9 cellular contexts compared by ENCODE assay signal in genomic region chr1:118185083-118185899, GRCh38. TPM values are rescaled to one million over a fixed set of nuclear protein-coding genes. Genes with fewer than 3 reads are reported as not detected.
DNase-seq lines count a peak whose midpoint lies in the region; ATAC-seq, FAIRE-seq and TF ChIP-seq lines count a peak whose summit lies in the region.
"Had no signal": no experiment of that assay in that cellular context is flagged by ENCODE, and none has a peak within 500 bp of the region (broad histone marks: within the 10 kb centered on the region; RNA-seq: fewer than 3 reads in every experiment).

Gene SPAG17, minus strand, starts transcription at chr1:118185228. Its CDS starts 71 bp downstream, at chr1:118185157.

- in situ Hi-C loops in mammary epithelial cell (cut with MboI; ENCODE audit: low sequenced_read_pairs in 2 of 2) = no loop called here

- dilution Hi-C loops in mammary epithelial cell (cut with HindIII; ENCODE audit: low sequenced_read_pairs) = no loop called here

- no peak for FAIRE-seq in small intestine (lab: Jason Lieb, UNC)

- H3K9ac ChIP-seq in mammary epithelial cell (ENCODE audit: insufficient read depth, low read length) = no peak within 1 kb of the TSS

- CTCF ChIA-PET in mammary epithelial cell (lab: Charles Lee; ENCODE audit: low non-redundant PET) = no interaction called here

- H3K4me1 ChIP-seq in mammary epithelial cell (ENCODE audit: insufficient read depth, low read length) (peaks cover 6% of the 10 kb centered on the region), small intestine (ENCODE audit: control insufficient read depth in 2 of 2, insufficient read depth in 1 of 2, low read depth in 1 of 2, low read length in 1 of 2) (no peaks in the 10 kb centered on the region)

- H3K79me2 ChIP-seq in mammary epithelial cell (ENCODE audit: insufficient read depth, low read length) = no peaks in the 10 kb centered on the region

- ATAC-seq in GM21786 (IDR thresholded peaks at IDR 0.05; ENCODE audit: unreplicated experiment) (no peak), HG03460 (IDR thresholded peaks at IDR 0.05; ENCODE audit: unreplicated experiment) (no peak)

- intact Hi-C loops in mammary epithelial cell (cut with micrococcal nuclease) = loop anchor here (2.0 kb wide), 1 partner anchor 24 kb away; no protein-coding TSS in a partner anchor

- H3K4me3 ChIP-seq in mammary epithelial cell (replicated peaks in 1 of 3; ENCODE audit: insufficient read depth in 1 of 3, low read depth in 2 of 3, low read length in 3 of 3) (peak within 1 kb of the TSS; percentile 32 to 43 (median 41)), small intestine (ENCODE audit: low read depth in 1 of 2, low read length in 2 of 2) (no peak within 1 kb of the TSS)

- 10% methylated on average over 27 of the region's 30 CpGs for WGBS in mammary epithelial cell (ENCODE audit: low coverage, missing lambda C conversion rate)
- WGBS in small intestine, 3 donors = 3 to 9% (median 5%) methylated on average over 30 of the region's 30 CpGs

- H3K27me3 ChIP-seq in mammary epithelial cell (ENCODE audit: insufficient read depth, low read length) (no peaks in the 10 kb centered on the region), small intestine (ENCODE audit: control insufficient read depth in 2 of 2, insufficient read depth in 2 of 2, low read length in 2 of 2) (no peaks in the 10 kb centered on the region)

- peak within 1 kb of the TSS; percentile 80 for H3K4me2 ChIP-seq in mammary epithelial cell (ENCODE audit: insufficient read depth, low read depth, low read length)

- no peaks in the 10 kb centered on the region for H4K20me1 ChIP-seq in mammary epithelial cell (ENCODE audit: insufficient read depth, low read length)

- BruUV-seq in mammary epithelial cell (replicated peaks; lab: Mats Ljungman, UMichigan) = no TSS peak

- H3K36me3 ChIP-seq in mammary epithelial cell (ENCODE audit: insufficient read depth, low read length) (no peaks in the 10 kb centered on the region), small intestine (ENCODE audit: control insufficient read depth in 2 of 2, insufficient read depth in 2 of 2, low read length in 2 of 2) (no peaks in the 10 kb centered on the region)

- H2AFZ ChIP-seq in mammary epithelial cell (ENCODE audit: low read depth, low read length) = peak within 1 kb of the TSS; percentile 94

- H3K27ac ChIP-seq in mammary epithelial cell (ENCODE audit: insufficient read depth, low read depth, low read length) (no peak within 1 kb of the TSS), small intestine (ENCODE audit: low read depth in 1 of 2, low read length in 1 of 2) (no peak within 1 kb of the TSS)

- DNase-seq in DMS53 treated with DMSO at 0.1 percent for 48 hours (lab: John Stamatoyannopoulos, UW; ENCODE audit: unreplicated experiment) (peak; percentile 48), NCI-H1105 treated with DMSO at 0.1 percent for 48 hours (lab: John Stamatoyannopoulos, UW) (peak; percentile 58), mammary epithelial cell (peak; percentile 5), inferior parietal cortex (ENCODE audit: extremely low spot score) (peak; percentile 19), small intestine (peak; percentile 57), NCI-H1048 (lab: John Stamatoyannopoulos, UW) (no peak)

- peak in 1 of 2 donors; percentile 22 for TF ChIP-seq CTCF in mammary epithelial cell (conservative IDR thresholded peaks at IDR 0.05 in 1 of 2, IDR thresholded peaks at IDR 0.05 in 1 of 2; ENCODE audit: extremely low read depth in 1 of 2, insufficient read depth in 1 of 2, low read depth in 1 of 2, low read length in 2 of 2)

- H3K9me3 ChIP-seq in mammary epithelial cell (replicated peaks; ENCODE audit: insufficient read depth, low read length) = no peaks in the 10 kb centered on the region
- H3K9me3 ChIP-seq in small intestine (ENCODE audit: control insufficient read depth, low read depth) = no peaks in the 10 kb centered on the region

RNA-seq across cellular contexts. Expression of gene SPAG17, which starts in this region (rescaled TPM):
- total RNA-seq in mammary epithelial cell = under 1 TPM in 1 of 2 donors, not detected in 1; 0.33 TPM
- polyA plus RNA-seq in mammary epithelial cell (not detected), small intestine (under 1 TPM in 1 of 3 donors, not detected in 2; 0.03 TPM)
- polyA minus RNA-seq in mammary epithelial cell = not detected
- total RNA-seq: pulmonary artery endothelial cell had no signal

Comparison
In these comparisons a context has a peak if more than half of its experiments do, and no peak if none do; other contexts are left out.
1. Peak in DNase-seq, H3K4me3 ChIP-seq and H3K4me2 ChIP-seq in mammary epithelial cell; RNA of the gene not detected or under 1 TPM.
2. Peak in DNase-seq in small intestine; RNA of the gene not detected or under 1 TPM.